ENCODE assay signal across 8 cellular contexts in the genomic region with DNA sequence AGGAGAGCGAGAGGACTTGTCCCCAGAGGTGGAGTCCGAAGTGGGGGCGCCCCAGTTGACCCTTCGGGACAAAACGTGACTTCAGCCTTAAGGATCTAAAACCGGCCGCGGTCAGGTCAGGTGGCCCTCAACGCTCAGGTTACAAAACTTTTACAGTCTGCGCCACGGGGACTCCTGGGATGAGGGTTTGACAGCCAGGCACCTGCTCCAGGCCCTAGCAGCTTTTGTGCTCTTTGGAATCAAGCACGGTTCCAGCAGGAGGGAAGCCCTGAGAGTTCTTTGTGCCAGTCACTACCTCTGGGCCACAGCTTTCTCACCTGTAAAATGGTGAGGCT. TPM values are rescaled to one million over a fixed set of nuclear protein-coding genes. Genes with fewer than 3 reads are reported as not detected.
DNase-seq lines count a peak whose midpoint lies in the region; ATAC-seq and TF ChIP-seq lines count a peak whose summit lies in the region.

No MANE protein-coding gene starts in this region.

- POLR2A ChIA-PET in SK-N-SH (lab: Yijun Ruan, JAX) = interaction anchor here (0.6 to 1.9 kb wide), 8 partner anchors 8 to 667 kb away, joined by 3 to 6 read pairs (median 4); a partner anchor contains a TSS

- no peaks in the 10 kb centered on the region for H3K36me3 ChIP-seq in SK-N-SH (replicated peaks in 1 of 2; ENCODE audit: control insufficient read depth in 1 of 2, insufficient read depth in 2 of 2, low read length in 1 of 2)
- no peaks in the 10 kb centered on the region for H3K36me3 ChIP-seq in thymus (ENCODE audit: control insufficient read depth, insufficient read depth)

- no peaks in the 10 kb centered on the region for H3K9me2 ChIP-seq in SK-N-SH

- ATAC-seq in SK-N-SH treated with all-trans-retinoic acid at 6 μM for 48 hours = no peak
- ATAC-seq in GM19023 (IDR thresholded peaks at IDR 0.05; ENCODE audit: unreplicated experiment) = no peak
- ATAC-seq in HG02970 (IDR thresholded peaks at IDR 0.05; ENCODE audit: low FRiP score, unreplicated experiment) = no peak

- H3K4me3 ChIP-seq in SK-N-SH (ENCODE audit: low read depth in 2 of 2, low read length in 1 of 2) = peak overlapping the region; percentile 59 to 69; a peak in 3 of 4 replicates
- H3K4me3 ChIP-seq in astrocyte of the spinal cord (ENCODE audit: low read depth, low read length) = peak overlapping the region; percentile 52
- no peak overlapping the region for H3K4me3 ChIP-seq in thymus (ENCODE audit: low read length)

- no peaks in the 10 kb centered on the region for H3K27me3 ChIP-seq in SK-N-SH (ENCODE audit: insufficient read depth)
- no peaks in the 10 kb centered on the region for H3K27me3 ChIP-seq in layer of hippocampus (ENCODE audit: control insufficient read depth, insufficient read depth, low read length)
- H3K27me3 ChIP-seq in thymus (ENCODE audit: control insufficient read depth, insufficient read depth) = no peaks in the 10 kb centered on the region

- H2AFZ ChIP-seq in SK-N-SH (ENCODE audit: low read depth) = peak overlapping the region; percentile 85

- WGBS in SK-N-SH (ENCODE audit: low lambda C conversion rate) = 70% methylated on average over 3 of the region's 12 CpGs
- WGBS in thymus = 80% methylated on average over 12 of the region's 12 CpGs

- in situ Hi-C loops in astrocyte of the spinal cord (cut with HindIII; ENCODE audit: low sequenced_read_pairs) = no loop called here

- CTCF ChIA-PET in SK-N-SH (lab: Yijun Ruan, JAX) = interaction anchor here (0.7 to 3.8 kb wide), 6 partner anchors 10 to 123 kb away, joined by 3 to 18 read pairs (median 6); no protein-coding TSS in a partner anchor

- TF ChIP-seq RAD21 in SK-N-SH (IDR thresholded peaks at IDR 0.05; ENCODE audit: low read length) = no peak

- no peak for TF ChIP-seq EP300 in SK-N-SH (IDR thresholded peaks at IDR 0.05; ENCODE audit: borderline replicate concordance in 1 of 2, low read depth in 1 of 2, low read length in 1 of 2)

- H4K20me1 ChIP-seq in SK-N-SH (ENCODE audit: insufficient read depth) = no peaks in the 10 kb centered on the region

- peaks cover 17% of the 10 kb centered on the region for H3K79me2 ChIP-seq in SK-N-SH (ENCODE audit: insufficient read depth)

- peak overlapping the region; percentile 84 for H3K4me2 ChIP-seq in SK-N-SH

- TF ChIP-seq CTCF in SK-N-SH (IDR thresholded peaks at IDR 0.05) (no peak), astrocyte of the spinal cord (IDR thresholded peaks at IDR 0.05; ENCODE audit: low read depth, low read length) (no peak)

- peak overlapping the region; percentile 84 to 98 for H3K27ac ChIP-seq in SK-N-SH (ENCODE audit: low read depth in 2 of 2, low read length in 1 of 2)
- H3K27ac ChIP-seq in layer of hippocampus (ENCODE audit: low read depth, low read length) = peak overlapping the region; percentile 90
- H3K27ac ChIP-seq in thymus (ENCODE audit: low read depth) = peak overlapping the region; percentile 48

- peak overlapping the region; percentile 84; the same call in 1 of the 2 replicates for H3K9ac ChIP-seq in SK-N-SH

- H3K4me1 ChIP-seq in SK-N-SH (ENCODE audit: control insufficient read depth in 1 of 2, insufficient read depth in 2 of 2, low read depth in 1 of 2, low read length in 1 of 2) (peaks cover 0 to 11% of the 10 kb centered on the region in 2 experiments; a peak in 1 of 4 replicates), thymus (ENCODE audit: control insufficient read depth, insufficient read depth, low read length) (no peaks in the 10 kb centered on the region)

- no peaks in the 10 kb centered on the region for H3K9me3 ChIP-seq in SK-N-SH
- H3K9me3 ChIP-seq in thymus (ENCODE audit: control insufficient read depth) = no peaks in the 10 kb centered on the region

- H3F3A ChIP-seq in SK-N-SH (replicated peaks; ENCODE audit: insufficient read depth) = peaks cover 11% of the 10 kb centered on the region

- DNase-seq in SK-N-SH (no peak), astrocyte of the spinal cord (ENCODE audit: low read depth, low spot score) (no peak), activated T-cell treated with anti-CD3 and anti-CD28 coated beads for 4 hours (no peak)

TF ChIP-seq in SK-N-SH, 30 proteins besides CTCF, POLR2A, EP300 and RAD21:
- TF ChIP-seq ELF1 (IDR thresholded peaks at IDR 0.05) = no peak
- no peak for TF ChIP-seq NRF1 (IDR thresholded peaks at IDR 0.05; ENCODE audit: low read depth, low read length)
- TF ChIP-seq SMC3 (IDR thresholded peaks at IDR 0.05; ENCODE audit: low read depth, low read length) = no peak
- no peak for TF ChIP-seq EZH2phosphoT487 (IDR thresholded peaks at IDR 0.05; ENCODE audit: borderline replicate concordance, low read depth)
- TF ChIP-seq CHD2 (IDR thresholded peaks at IDR 0.05; ENCODE audit: low read length, partially characterized antibody) = no peak

TF ChIP-seq in SK-N-SH treated with all-trans-retinoic acid at 6 μM for 48 hours, 23 proteins besides CTCF, POLR2A, EP300 and RAD21:
- TF ChIP-seq ZC3H10 (CRISPR knock-in tag; IDR thresholded peaks at IDR 0.05) (no peak), CSDC2 (CRISPR knock-in tag; IDR thresholded peaks at IDR 0.05) (no peak)
TF ChIP-seq in SK-N-SH treated with all-trans-retinoic acid at 6 μM for 48 hours: peak in this region for 0.

RNA-seq across cellular contexts. Expression of a gene that starts 0.3 kb away (rescaled TPM):
- polyA plus RNA-seq in SK-N-SH (2012; rRNA removed) = 1.2 and 1.4 TPM in 2 replicates
- 1.2 TPM in 2 replicates for polyA plus RNA-seq in SK-N-SH (2012; cell fraction: cytosol; rRNA removed)
- polyA plus RNA-seq in SK-N-SH (2012; cell fraction: nucleus; rRNA removed) = 1.2 and 2.8 TPM in 2 replicates
- polyA plus RNA-seq in thymus = 7.2 TPM

RNA-seq across cellular contexts. Expression of a gene that starts 6.0 kb away (rescaled TPM):
- polyA plus RNA-seq in SK-N-SH (2012; rRNA removed) (53.5 and 70.1 TPM in 2 replicates), thymus (49.9 TPM)
- polyA plus RNA-seq in SK-N-SH (2012; cell fraction: cytosol; rRNA removed) = 86.5 and 95.9 TPM in 2 replicates
- 26.7 and 40.9 TPM in 2 replicates for polyA plus RNA-seq in SK-N-SH (2012; cell fraction: nucleus; rRNA removed)

RNA-seq across cellular contexts. Expression of a gene that starts 18.5 kb away (rescaled TPM):
- polyA plus RNA-seq in SK-N-SH (2012; rRNA removed) (3.8 and 4.7 TPM in 2 replicates), thymus (20.5 TPM)
- 2.9 and 3.8 TPM in 2 replicates for polyA plus RNA-seq in SK-N-SH (2012; cell fraction: cytosol; rRNA removed)
- 12.6 and 15.9 TPM in 2 replicates for polyA plus RNA-seq in SK-N-SH (2012; cell fraction: nucleus; rRNA removed)

RNA-seq across cellular contexts. Expression of a gene that starts 57.1 kb away (rescaled TPM):
- polyA plus RNA-seq in SK-N-SH (2012; rRNA removed) = 48.1 and 53.3 TPM in 2 replicates
- 50.2 and 51.3 TPM in 2 replicates for polyA plus RNA-seq in SK-N-SH (2012; cell fraction: cytosol; rRNA removed)
- 111 and 119 TPM in 2 replicates for polyA plus RNA-seq in SK-N-SH (2012; cell fraction: nucleus; rRNA removed)
- 62.1 TPM for polyA plus RNA-seq in thymus
